In genomic region chr4:12359420-12359819, GRCh38 we compare ENCODE assay signal across 24 cellular contexts.
"Had no signal": no experiment of that assay in that cellular context is flagged by ENCODE, and none has a peak within 500 bp of the region (broad histone marks: within the 10 kb centered on the region; RNA-seq: fewer than 3 reads in every experiment).

No MANE protein-coding gene starts in this region.

- H3K9me3 ChIP-seq: breast epithelium, colonic mucosa, neutrophil, ovary, psoas muscle, right atrium auricular region, thoracic aorta, vagina had no signal

- H3K27me3 Mint-ChIP-seq: activated naive CD8-positive, alpha-beta T cell treated with anti-CD3 and anti-CD28 coated beads for 36 hours; type B pancreatic cell had no signal

- H3K36me3 ChIP-seq: breast epithelium, colonic mucosa, heart left ventricle, neutrophil, ovary, right atrium auricular region, thoracic aorta, vagina had no signal

- H3K4me1 ChIP-seq: breast epithelium, colonic mucosa, heart left ventricle, psoas muscle, right atrium auricular region, vagina had no signal

- DNase-seq: activated CD4-positive, alpha-beta T cell treated with anti-CD3 and anti-CD28 coated beads for 4 hours; activated CD4-positive, alpha-beta T cell treated with anti-CD3 and anti-CD28 coated beads, Interleukin-2, amount 50 U/mL, for 48 hours; activated CD4-positive, CD25-positive, alpha-beta regulatory T cell; activated naive CD4-positive, alpha-beta T cell treated with Interleukin-2 at 50 U/mL for 16 hours; activated naive CD8-positive, alpha-beta T cell treated with anti-CD3 and anti-CD28 coated beads for 36 hours; activated T-cell treated with anti-CD3 and anti-CD28 coated beads, Interleukin-2, amount 50 U/mL, for 48 hours; colonic mucosa; dorsolateral prefrontal cortex; heart left ventricle; kidney; midbrain; natural killer cell; ovary; psoas muscle; stimulated activated CD4-positive, alpha-beta T cell treated with anti-CD3 and anti-CD28 coated beads, Interleukin-4, amount 100 ng/mL, for 24 hours; stimulated activated naive CD4-positive, alpha-beta T cell treated with Interleukin-2 at 50 U/mL for 16 hours; T-helper 9 cell had no signal

- H3K27ac ChIP-seq: breast epithelium, colonic mucosa, dorsolateral prefrontal cortex, heart left ventricle, neutrophil, ovary, psoas muscle, right atrium auricular region, thoracic aorta, vagina had no signal

- H3K27ac Mint-ChIP-seq: activated naive CD8-positive, alpha-beta T cell treated with anti-CD3 and anti-CD28 coated beads for 36 hours; natural killer cell; type B pancreatic cell had no signal

- H3K4me3 ChIP-seq: breast epithelium, colonic mucosa, dorsolateral prefrontal cortex, heart left ventricle, lung, ovary, psoas muscle, right atrium auricular region, thoracic aorta, vagina had no signal

- FAIRE-seq: kidney had no signal

- H3K4me3 Mint-ChIP-seq: activated naive CD8-positive, alpha-beta T cell treated with anti-CD3 and anti-CD28 coated beads for 36 hours; natural killer cell; type B pancreatic cell had no signal

- H3K36me3 Mint-ChIP-seq: activated naive CD8-positive, alpha-beta T cell treated with anti-CD3 and anti-CD28 coated beads for 36 hours; type B pancreatic cell had no signal

- H3K27me3 ChIP-seq: breast epithelium, colonic mucosa, dorsolateral prefrontal cortex, heart left ventricle, neutrophil, ovary, right atrium auricular region, vagina had no signal

- H3K4me1 Mint-ChIP-seq: activated naive CD8-positive, alpha-beta T cell treated with anti-CD3 and anti-CD28 coated beads for 36 hours; natural killer cell had no signal

- H3K9me3 Mint-ChIP-seq: type B pancreatic cell had no signal
